Comparison of ENCODE assay signal across 8 cellular contexts in the genomic region with DNA sequence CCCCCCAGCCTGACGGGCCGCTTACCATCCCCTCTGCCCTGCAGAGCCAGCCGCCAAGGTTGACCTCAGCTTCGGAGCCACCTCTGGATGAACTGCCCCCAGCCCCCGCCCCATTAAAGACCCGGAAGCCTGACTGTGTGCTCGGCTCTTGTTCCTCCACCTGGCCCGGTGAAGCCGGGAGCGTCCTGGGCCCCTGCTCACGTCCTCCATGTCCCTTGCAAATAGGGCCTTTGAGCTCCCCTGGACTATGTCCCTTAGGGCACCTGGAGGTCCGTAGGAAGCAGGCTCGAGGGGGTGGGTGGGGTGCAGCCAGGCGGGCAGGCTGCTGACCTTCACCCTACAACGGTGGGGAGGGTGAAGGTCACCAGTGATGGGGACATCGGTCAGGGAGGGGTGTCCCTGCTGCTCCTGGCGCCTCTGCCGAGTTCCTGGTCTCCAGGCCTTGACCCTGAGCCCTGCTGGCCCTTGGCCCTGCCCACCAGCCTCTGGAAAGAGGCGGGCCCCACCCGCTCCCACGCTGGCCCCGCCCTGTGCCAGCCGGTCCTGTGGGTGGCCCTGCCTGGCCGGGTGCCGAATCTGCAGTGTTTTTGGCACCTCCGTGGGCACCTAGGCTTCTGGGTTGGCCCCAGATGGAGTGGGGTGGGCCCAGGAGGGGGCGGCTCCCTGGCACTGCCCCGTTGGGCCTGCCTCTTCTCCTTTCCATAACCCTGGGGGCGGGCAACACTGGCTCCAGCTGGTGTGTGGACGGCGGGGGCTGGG. TPM values are rescaled to one million over a fixed set of nuclear protein-coding genes. Genes with fewer than 3 reads are reported as not detected.
DNase-seq lines count a peak whose midpoint lies in the region; ATAC-seq and TF ChIP-seq lines count a peak whose summit lies in the region.

No MANE protein-coding gene starts in this region.

- peaks cover 4% of the 10 kb centered on the region; the same call in 2 of the 3 replicates for H3K36me3 Mint-ChIP-seq in GM23338 (ENCODE audit: low read depth)
- peaks cover 2% of the 10 kb centered on the region for H3K36me3 Mint-ChIP-seq in activated CD4-positive, alpha-beta memory T cell treated with anti-CD3 and anti-CD28 coated beads for 36 hours

- H3K9me3 ChIP-seq in skeletal muscle tissue (ENCODE audit: control insufficient read depth in 3 of 3, low read length in 3 of 3) (no peaks in the 10 kb centered on the region), HAP-1 (no peaks in the 10 kb centered on the region)

- H3K27ac ChIP-seq in GM23338 (ENCODE audit: low read depth): no peak overlapping the region
- H3K27ac ChIP-seq in skeletal muscle tissue (ENCODE audit: low read depth, low read length): peak overlapping the region; percentile 100

- H2AFZ ChIP-seq in GM23338: no peak overlapping the region

- no peak for TF ChIP-seq CTCF in GM23338 (conservative IDR thresholded peaks at IDR 0.05; ENCODE audit: low read depth in 2 of 2)

- CTCF ChIA-PET in activated CD4-positive, alpha-beta memory T cell treated with anti-CD3 and anti-CD28 coated beads for 36 hours (lab: Charles Lee): interaction anchor here (0.6 to 8.1 kb wide), 39 partner anchors 16 to 305 kb away, joined by 3 to 649 read pairs (median 4); a partner anchor contains a TSS

- H3K4me1 ChIP-seq in GM23338 (ENCODE audit: insufficient read depth) (peaks cover 3% of the 10 kb centered on the region; the same call in 1 of the 2 replicates), skeletal muscle tissue (ENCODE audit: control insufficient read depth in 3 of 3, insufficient read depth in 3 of 3, low read length in 3 of 3) (peaks cover 57 to 67% (median 66%) of the 10 kb centered on the region in 3 donors), HAP-1 (peaks cover 28% of the 10 kb centered on the region)

- peaks cover 18% of the 10 kb centered on the region for H3F3A ChIP-seq in GM23338 (replicated peaks; ENCODE audit: low read depth)

- peak overlapping the region; percentile 77 to 94 (median 81) for H3K9ac ChIP-seq in skeletal muscle tissue (ENCODE audit: low read depth in 1 of 3, low read length in 3 of 3)

- no peak overlapping the region for H3K4me3 ChIP-seq in GM23338
- H3K4me3 ChIP-seq in skeletal muscle tissue (ENCODE audit: low read length in 3 of 3): peak overlapping the region; percentile 40 to 58 (median 43)
- no peak overlapping the region for H3K4me3 ChIP-seq in HAP-1

- POLR2A ChIA-PET in activated CD4-positive, alpha-beta memory T cell treated with anti-CD3 and anti-CD28 coated beads for 36 hours (lab: Charles Lee): interaction anchor here (0.8 to 3.9 kb wide), 7 partner anchors 8 to 30 kb away, joined by 3 to 37 read pairs (median 7); a partner anchor contains a TSS

- H3K27ac Mint-ChIP-seq in GM23338: peak overlapping the region; percentile 94
- peak overlapping the region; percentile 81 for H3K27ac Mint-ChIP-seq in activated CD4-positive, alpha-beta memory T cell treated with anti-CD3 and anti-CD28 coated beads for 36 hours

- ATAC-seq in GM23338 (no peak), GM18909 (IDR thresholded peaks at IDR 0.05; ENCODE audit: poor library complexity, unreplicated experiment) (no peak)

- H3K27me3 Mint-ChIP-seq in GM23338 (ENCODE audit: insufficient read depth, low read depth, poor library complexity): peaks cover 8% of the 10 kb centered on the region
- H3K27me3 Mint-ChIP-seq in activated CD4-positive, alpha-beta memory T cell treated with anti-CD3 and anti-CD28 coated beads for 36 hours: no peaks in the 10 kb centered on the region

- no peaks in the 10 kb centered on the region for H3K9me2 ChIP-seq in GM23338 (ENCODE audit: insufficient read depth)

- peak overlapping the region; percentile 48; the same call in 2 of the 3 replicates for H3K4me3 Mint-ChIP-seq in GM23338
- H3K4me3 Mint-ChIP-seq in activated CD4-positive, alpha-beta memory T cell treated with anti-CD3 and anti-CD28 coated beads for 36 hours: peak overlapping the region; percentile 57

- H3K4me2 ChIP-seq in GM23338: no peak overlapping the region

- H3K27me3 ChIP-seq in GM23338 (ENCODE audit: insufficient read depth) (no peaks in the 10 kb centered on the region), skeletal muscle tissue (ENCODE audit: control insufficient read depth in 3 of 3, insufficient read depth in 3 of 3, low read length in 3 of 3) (no peaks in the 10 kb centered on the region), HAP-1 (ENCODE audit: low read depth) (no peaks in the 10 kb centered on the region)

- intact Hi-C loops in activated CD4-positive, alpha-beta memory T cell treated with anti-CD3 and anti-CD28 coated beads for 36 hours (cut with micrococcal nuclease): loop anchor here (1.0 to 5.0 kb wide), 3 partner anchors 21 to 223 kb away; a partner anchor contains a TSS
- intact Hi-C loops in cardiac septum (cut with DNase I): loop anchor here (1.0 to 5.0 kb wide), 2 partner anchors 22 to 318 kb away; a partner anchor contains a TSS

- in situ Hi-C loops in HAP-1 (cut with MboI; ENCODE audit: low sequenced_read_pairs): loop anchor here (10.0 kb wide), 1 partner anchor 320 kb away; a partner anchor contains a TSS

- H3K36me3 ChIP-seq in GM23338 (ENCODE audit: insufficient read depth) (no peaks in the 10 kb centered on the region), skeletal muscle tissue (ENCODE audit: control insufficient read depth in 3 of 3, insufficient read depth in 3 of 3, low read length in 3 of 3) (no peaks in the 10 kb centered on the region), HAP-1 (replicated peaks) (peaks cover 21% of the 10 kb centered on the region)

- DNase-seq in GM23338 (ENCODE audit: low spot score) (no peak), cardiac septum (ENCODE audit: low spot score) (peak; percentile 90), HK-2 (ENCODE audit: unreplicated experiment) (no peak), HAP-1 (ENCODE audit: low spot score in 2 of 2) (no peak), MV-4-11 (lab: John Stamatoyannopoulos, UW) (no peak)
- DNase-seq in activated CD4-positive, alpha-beta memory T cell treated with anti-CD3 and anti-CD28 coated beads for 36 hours: no peak

- H3K9me3 Mint-ChIP-seq in GM23338: no peaks in the 10 kb centered on the region; the same call in 2 of the 3 replicates
- no peaks in the 10 kb centered on the region for H3K9me3 Mint-ChIP-seq in activated CD4-positive, alpha-beta memory T cell treated with anti-CD3 and anti-CD28 coated beads for 36 hours

- H3K4me1 Mint-ChIP-seq in GM23338: peaks cover 8% of the 10 kb centered on the region
- H3K4me1 Mint-ChIP-seq in activated CD4-positive, alpha-beta memory T cell treated with anti-CD3 and anti-CD28 coated beads for 36 hours (ENCODE audit: low read depth): peaks cover 27% of the 10 kb centered on the region

- H4K20me1 ChIP-seq in GM23338 (replicated peaks; ENCODE audit: insufficient read depth): peaks cover 3% of the 10 kb centered on the region; the same call in 1 of the 2 replicates

- H3K79me2 ChIP-seq in GM23338 (replicated peaks; ENCODE audit: insufficient read depth): peaks cover 7% of the 10 kb centered on the region

RNA-seq across cellular contexts. Expression of a gene that starts 3.3 kb away (rescaled TPM):
- 78.7 and 139 TPM in 2 replicates for total RNA-seq in GM23338 (2014; rRNA removed; shearing (Covaris generic))
- 396 and 420 TPM in 2 replicates for polyA plus RNA-seq in GM23338 (2016; fragmentation: Nextera tagmentation; extraction: Ambion mirVana)
- 100 to 1,000 TPM; 178 to 192 TPM for total RNA-seq in activated CD4-positive, alpha-beta memory T cell treated with anti-CD3 and anti-CD28 coated beads for 36 hours
- total RNA-seq in cardiac septum (486 TPM), skeletal muscle tissue (24.5 TPM)

RNA-seq across cellular contexts. Expression of a gene that starts 3.5 kb away (rescaled TPM):
- total RNA-seq in GM23338 (2014; rRNA removed; shearing (Covaris generic)): 84.5 and 113 TPM in 2 replicates
- polyA plus RNA-seq in GM23338 (2016; fragmentation: Nextera tagmentation; extraction: Ambion mirVana): 28.6 and 33.3 TPM in 2 replicates
- total RNA-seq in activated CD4-positive, alpha-beta memory T cell treated with anti-CD3 and anti-CD28 coated beads for 36 hours: 10 to 100 TPM; 54.1 to 54.6 TPM
- 97.5 TPM for total RNA-seq in cardiac septum
- total RNA-seq in skeletal muscle tissue: 5.2 TPM

RNA-seq across cellular contexts. Expression of a gene that starts 7.1 kb away (rescaled TPM):
- 10.8 and 14.1 TPM in 2 replicates for total RNA-seq in GM23338 (2014; rRNA removed; shearing (Covaris generic))
- polyA plus RNA-seq in GM23338 (2016; fragmentation: Nextera tagmentation; extraction: Ambion mirVana): 2.0 TPM in 2 replicates
- 1 to 10 TPM; 1.3 to 2.1 TPM for total RNA-seq in activated CD4-positive, alpha-beta memory T cell treated with anti-CD3 and anti-CD28 coated beads for 36 hours
- total RNA-seq in cardiac septum (1.9 TPM), skeletal muscle tissue (not detected)

RNA-seq across cellular contexts. Expression of a gene that starts 24.3 kb away (rescaled TPM):
- 152 and 202 TPM in 2 replicates for total RNA-seq in GM23338 (2014; rRNA removed; shearing (Covaris generic))
- polyA plus RNA-seq in GM23338 (2016; fragmentation: Nextera tagmentation; extraction: Ambion mirVana): 153 and 160 TPM in 2 replicates
- 100 to 1,000 TPM; 171 to 173 TPM for total RNA-seq in activated CD4-positive, alpha-beta memory T cell treated with anti-CD3 and anti-CD28 coated beads for 36 hours
- total RNA-seq in cardiac septum: 318 TPM
- 413 TPM for total RNA-seq in skeletal muscle tissue

RNA-seq across cellular contexts. Expression of a gene that starts 30.5 kb away (rescaled TPM):
- total RNA-seq in GM23338 (2014; rRNA removed; shearing (Covaris generic)): 39.2 and 60.4 TPM in 2 replicates
- polyA plus RNA-seq in GM23338 (2016; fragmentation: Nextera tagmentation; extraction: Ambion mirVana): 62.3 and 68.0 TPM in 2 replicates
- total RNA-seq in activated CD4-positive, alpha-beta memory T cell treated with anti-CD3 and anti-CD28 coated beads for 36 hours: 10 to 100 TPM; 74.8 to 76.1 TPM
- total RNA-seq in cardiac septum (20.0 TPM), skeletal muscle tissue (9.4 TPM)

Comparison
In these comparisons a context has a peak if more than half of its experiments do, and no peak if none do; other contexts are left out.
1. H3K4me3 ChIP-seq: peak in skeletal muscle tissue (3 of 3); none in GM23338 (single experiment) and HAP-1 (single experiment).